8 cellular contexts compared by ENCODE assay signal in the genomic region with DNA sequence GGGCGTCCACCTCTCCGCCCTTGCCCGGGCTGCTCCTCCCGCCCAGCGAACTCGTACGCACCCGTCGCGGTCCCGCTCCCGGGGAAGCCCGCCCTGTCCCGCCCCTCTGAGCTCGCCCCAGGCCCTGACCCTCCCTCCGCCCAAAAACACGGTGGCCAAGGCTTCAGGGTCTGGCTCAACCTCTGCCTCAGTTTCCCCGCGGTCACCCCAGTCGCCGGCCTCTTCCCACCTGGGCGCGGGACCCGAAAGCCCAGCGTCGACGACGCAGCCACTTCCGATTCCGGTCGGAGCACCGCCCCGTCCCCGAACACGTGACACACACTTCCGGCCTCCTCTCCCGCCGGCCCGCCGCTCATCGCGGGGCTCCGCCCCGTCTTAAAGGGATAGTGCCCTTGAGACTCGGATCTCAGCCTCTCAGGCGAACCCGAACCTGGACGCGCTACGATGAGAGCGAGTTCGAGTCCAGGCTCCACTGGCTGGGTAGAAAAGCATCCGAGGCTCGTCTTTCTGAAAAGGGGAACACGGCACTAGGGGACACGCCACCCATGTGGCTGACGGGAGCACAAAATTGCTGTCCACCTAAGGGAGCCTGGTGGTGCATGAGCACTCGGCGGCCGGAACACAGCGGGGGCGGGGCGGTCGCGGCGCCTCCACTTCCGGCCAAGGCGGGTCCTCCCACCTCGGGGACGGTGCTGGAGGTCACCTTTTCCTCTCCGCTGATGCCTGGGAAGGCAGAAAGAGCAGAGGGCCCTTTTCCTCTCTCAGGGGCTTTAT. TPM values are rescaled to one million over a fixed set of nuclear protein-coding genes. Genes with fewer than 3 reads are reported as not detected.
DNase-seq lines count a peak whose midpoint lies in the region; ATAC-seq and TF ChIP-seq lines count a peak whose summit lies in the region.

Gene C19orf25 (minus strand): TSS at position 282 of the 774 bp plus-strand sequence. CDS start 312 bp downstream, outside the sequence.

- H3K27ac ChIP-seq in right cardiac atrium (ENCODE audit: low read length) (no peak within 1 kb of the TSS), uterus (peak within 1 kb of the TSS; percentile 42 to 60)

- H3K36me3 ChIP-seq in uterus = no peaks in the 10 kb centered on the region

- WGBS in right cardiac atrium = under 1% methylated on average over 71 of the region's 71 CpGs

- ATAC-seq in HG02938 (IDR thresholded peaks at IDR 0.05; ENCODE audit: unreplicated experiment) (peak; percentile 83), right cardiac atrium (peak; percentile 95)

- no peaks in the 10 kb centered on the region for H3K27me3 Mint-ChIP-seq in T-helper 2 cell treated with Interferon-gamma antibody and Interleukin-4, amounts not matched to agents 5 μg/mL and 100 μg/mL, for 36 hours (ENCODE audit: low read depth)

- intact Hi-C loops in right cardiac atrium (cut with DNase I) = no loop called here
- intact Hi-C loops in uterus (cut with DNase I; ENCODE audit: low total_unique reads) = no loop called here

- H3K4me1 ChIP-seq in right cardiac atrium (ENCODE audit: control insufficient read depth, insufficient read depth, low read length) = no peaks in the 10 kb centered on the region
- peaks cover 0 to 10% of the 10 kb centered on the region in 2 donors for H3K4me1 ChIP-seq in uterus

- peak in 1 of 4 experiments; percentile 19 for TF ChIP-seq CTCF in uterus (IDR thresholded peaks at IDR 0.05)

- H3K4me3 Mint-ChIP-seq in T-helper 2 cell treated with Interferon-gamma antibody and Interleukin-4, amounts not matched to agents 5 μg/mL and 100 μg/mL, for 36 hours = peak within 1 kb of the TSS; percentile 99

- no peaks in the 10 kb centered on the region for H3K9me3 Mint-ChIP-seq in T-helper 2 cell treated with Interferon-gamma antibody and Interleukin-4, amounts not matched to agents 5 μg/mL and 100 μg/mL, for 36 hours

- peaks cover 8% of the 10 kb centered on the region for H3K4me1 Mint-ChIP-seq in T-helper 2 cell treated with Interferon-gamma antibody and Interleukin-4, amounts not matched to agents 5 μg/mL and 100 μg/mL, for 36 hours (ENCODE audit: low read depth)

- peak within 1 kb of the TSS; percentile 64 for H3K4me3 ChIP-seq in right cardiac atrium (ENCODE audit: low read length)
- peak within 1 kb of the TSS; percentile 67 to 84 for H3K4me3 ChIP-seq in uterus

- peak within 1 kb of the TSS; percentile 98 for H3K27ac Mint-ChIP-seq in T-helper 2 cell treated with Interferon-gamma antibody and Interleukin-4, amounts not matched to agents 5 μg/mL and 100 μg/mL, for 36 hours

- H3K9me3 ChIP-seq in right cardiac atrium (ENCODE audit: control insufficient read depth, low read length) (no peaks in the 10 kb centered on the region), uterus (no peaks in the 10 kb centered on the region)

- peaks cover 6% of the 10 kb centered on the region for H3K36me3 Mint-ChIP-seq in T-helper 2 cell treated with Interferon-gamma antibody and Interleukin-4, amounts not matched to agents 5 μg/mL and 100 μg/mL, for 36 hours (ENCODE audit: low read depth)

- TF ChIP-seq POLR2A in GM15510 (IDR thresholded peaks at IDR 0.05; ENCODE audit: borderline replicate concordance, extremely low read depth, insufficient read length) (peak; percentile 91), uterus (IDR thresholded peaks at IDR 0.05) (peak; percentile 50 to 72)

- peak; percentile 89 for DNase-seq in NCI-H2029 (lab: John Stamatoyannopoulos, UW)
- DNase-seq in T-helper 2 cell treated with Interferon-gamma antibody and Interleukin-4, amounts not matched to agents 5 μg/mL and 100 μg/mL, for 36 hours (ENCODE audit: low spot score) = peak; percentile 92
- peak; percentile 37 to 96 (median 89) for DNase-seq in anterior cingulate cortex (lab: John Stamatoyannopoulos, UW)
- peak; percentile 95 to 98 (median 98) for DNase-seq in right cardiac atrium
- peak; percentile 92 for DNase-seq in putamen (ENCODE audit: low spot score)
- DNase-seq in uterus = peak; percentile 92 to 94

- H3K27me3 ChIP-seq in right cardiac atrium (ENCODE audit: control insufficient read depth, insufficient read depth) (no peaks in the 10 kb centered on the region), uterus (no peaks in the 10 kb centered on the region)

RNA-seq across cellular contexts. Expression of gene C19orf25, which starts in this region (rescaled TPM):
- total RNA-seq in right cardiac atrium (10 to 100 TPM; 14.4 to 19.2 (median 18.1) TPM), uterus (10 to 100 TPM; 17.7 to 32.9 (median 28.9) TPM)
- 23.6 TPM for polyA plus RNA-seq in right cardiac atrium
